Comparison of ENCODE assay signal across 23 cellular contexts in the genomic region with DNA sequence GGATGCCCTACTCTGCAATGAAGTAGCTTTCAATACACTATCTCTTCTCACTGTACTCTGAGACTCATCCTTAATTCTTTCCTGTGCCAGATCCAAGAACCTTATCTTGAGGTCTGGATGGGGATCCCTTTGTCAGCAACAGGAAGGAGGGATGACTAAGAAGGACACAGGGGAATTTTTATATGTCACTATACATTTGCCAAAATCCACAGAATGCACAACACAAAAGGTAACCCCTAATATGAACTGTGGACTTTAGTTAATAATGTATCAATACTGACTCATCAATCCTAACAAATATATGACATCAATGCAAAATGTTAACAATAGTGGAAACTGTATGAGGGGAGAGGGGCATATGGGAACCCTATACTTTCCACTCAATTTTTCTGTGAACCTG. TPM values are rescaled to one million over a fixed set of nuclear protein-coding genes. Genes with fewer than 3 reads are reported as not detected.
DNase-seq lines count a peak whose midpoint lies in the region; ATAC-seq, FAIRE-seq and TF ChIP-seq lines count a peak whose summit lies in the region.
"Had no signal": no experiment of that assay in that cellular context is flagged by ENCODE, and none has a peak within 500 bp of the region (broad histone marks: within the 10 kb centered on the region; RNA-seq: fewer than 3 reads in every experiment).

No MANE protein-coding gene starts in this region.

- H3K27ac ChIP-seq in astrocyte (ENCODE audit: low read depth, low read length): no peak overlapping the region
- H3K27ac ChIP-seq in gastroesophageal sphincter: no peak overlapping the region
- no peak overlapping the region for H3K27ac ChIP-seq in Karpas-422 (ENCODE audit: low read length)
- H3K27ac ChIP-seq: SJCRH30 had no signal

- no peaks in the 10 kb centered on the region for H3K4me1 Mint-ChIP-seq in astrocyte (ENCODE audit: low read depth, unreplicated experiment)

- H3K9me3 Mint-ChIP-seq in astrocyte (ENCODE audit: unreplicated experiment): no peaks in the 10 kb centered on the region
- H3K9me3 Mint-ChIP-seq: IgD-negative memory B cell had no signal

- peaks cover 9% of the 10 kb centered on the region for H3K4me1 ChIP-seq in astrocyte (ENCODE audit: insufficient read depth, low read length)
- peaks cover 0 to 8% (median 0%) of the 10 kb centered on the region in 3 donors for H3K4me1 ChIP-seq in gastroesophageal sphincter
- peaks cover 6% of the 10 kb centered on the region for H3K4me1 ChIP-seq in Karpas-422 (ENCODE audit: low read length)
- H3K4me1 ChIP-seq: SJCRH30 had no signal

- H3K4me3 Mint-ChIP-seq in astrocyte (ENCODE audit: unreplicated experiment): no peak overlapping the region
- H3K4me3 Mint-ChIP-seq: T-helper 17 cell had no signal

- TF ChIP-seq POLR2A in gastroesophageal sphincter (IDR thresholded peaks at IDR 0.05): no peak

- H3K27ac Mint-ChIP-seq in astrocyte (ENCODE audit: unreplicated experiment): no peak overlapping the region
- H3K27ac Mint-ChIP-seq: IgD-negative memory B cell, T-helper 17 cell had no signal

- TF ChIP-seq CTCF in astrocyte (IDR thresholded peaks at IDR 0.05; ENCODE audit: insufficient read depth, low read depth, low read length) (no peak), gastroesophageal sphincter (IDR thresholded peaks at IDR 0.05) (no peak)

- H2AFZ ChIP-seq in astrocyte (ENCODE audit: low read depth, low read length) (no peak overlapping the region), Karpas-422 (ENCODE audit: low read length) (no peak overlapping the region)

- no peaks in the 10 kb centered on the region for H3K27me3 ChIP-seq in astrocyte (ENCODE audit: insufficient read depth, low read length)
- H3K27me3 ChIP-seq in gastroesophageal sphincter: no peaks in the 10 kb centered on the region
- no peaks in the 10 kb centered on the region for H3K27me3 ChIP-seq in Karpas-422 (ENCODE audit: low read length)
- H3K27me3 ChIP-seq: SJCRH30 had no signal

- H3K4me3 ChIP-seq in astrocyte (ENCODE audit: insufficient read depth, low read depth, low read length) (no peak overlapping the region), gastroesophageal sphincter (no peak overlapping the region), Karpas-422 (ENCODE audit: low read length) (no peak overlapping the region)
- H3K4me3 ChIP-seq: SJCRH30 had no signal

- no peaks in the 10 kb centered on the region for H4K20me1 ChIP-seq in astrocyte (ENCODE audit: insufficient read depth, low read length)
- H4K20me1 ChIP-seq in Karpas-422 (ENCODE audit: insufficient read depth, low read depth, low read length): no peaks in the 10 kb centered on the region

- no peaks in the 10 kb centered on the region for H3K9me2 ChIP-seq in Karpas-422 (replicated peaks; ENCODE audit: insufficient read depth, low read length)

- H3K9ac ChIP-seq in astrocyte (ENCODE audit: low read length) (no peak overlapping the region), Karpas-422 (ENCODE audit: low read length) (no peak overlapping the region)

- H3K36me3 ChIP-seq in astrocyte (ENCODE audit: insufficient read depth, low read length) (no peaks in the 10 kb centered on the region), gastroesophageal sphincter (no peaks in the 10 kb centered on the region), Karpas-422 (ENCODE audit: insufficient read depth, low read length) (no peaks in the 10 kb centered on the region)
- H3K36me3 ChIP-seq: SJCRH30 had no signal

- DNase-seq in A172 (ENCODE audit: low spot score) (peak; percentile 45), Daoy (ENCODE audit: low read depth) (peak; percentile 25), NCI-H226 (peak; percentile 33), astrocyte (ENCODE audit: low read depth) (peak; percentile 8), germinal center (ENCODE audit: low spot score) (no peak), D341Med (ENCODE audit: low spot score) (no peak), Karpas-422 (no peak)
- DNase-seq: ACHN, C1 segment of cervical spinal cord, DMS 273 treated with DMSO at 0.1 percent for 48 hours, EL, NCI-H1105, NCI-H2081 treated with DMSO at 0.1 percent for 48 hours, NCI-H510A, NCI-H774, OCI-M1, SJCRH30, T-helper 17 cell had no signal

- H3K36me3 Mint-ChIP-seq in astrocyte (ENCODE audit: low read depth, unreplicated experiment): no peaks in the 10 kb centered on the region
- H3K36me3 Mint-ChIP-seq: IgD-negative memory B cell had no signal

- H3K9me3 ChIP-seq in astrocyte (ENCODE audit: insufficient read depth, low read depth, low read length): no peaks in the 10 kb centered on the region
- no peaks in the 10 kb centered on the region for H3K9me3 ChIP-seq in gastroesophageal sphincter
- no peaks in the 10 kb centered on the region for H3K9me3 ChIP-seq in Karpas-422 (ENCODE audit: low read length)
- H3K9me3 ChIP-seq: SJCRH30 had no signal

- ATAC-seq in gastroesophageal sphincter: no peak
- ATAC-seq: T-helper 17 cell had no signal

- FAIRE-seq in astrocyte (lab: Jason Lieb, UNC): no peak
- FAIRE-seq: GM12891, GM18507, H54 had no signal

- no peak for TF ChIP-seq EP300 in gastroesophageal sphincter (IDR thresholded peaks at IDR 0.05)

- H3K79me2 ChIP-seq in astrocyte (ENCODE audit: insufficient read depth, low read length) (peaks cover 3% of the 10 kb centered on the region), Karpas-422 (ENCODE audit: low read length) (peaks cover 3% of the 10 kb centered on the region)

- H3K4me2 ChIP-seq in astrocyte (ENCODE audit: low read length): no peak overlapping the region
- H3K4me2 ChIP-seq in Karpas-422 (ENCODE audit: low read depth, low read length, poor library complexity, severe bottlenecking): no peak overlapping the region

- H3K27me3 Mint-ChIP-seq in astrocyte (ENCODE audit: low read depth, unreplicated experiment): no peaks in the 10 kb centered on the region
- H3K27me3 Mint-ChIP-seq: IgD-negative memory B cell had no signal

RNA-seq across cellular contexts. Expression of a gene that starts 4.7 kb away (rescaled TPM):
- total RNA-seq in A172 (2014; rRNA removed; shearing (Covaris generic)): 11.3 and 24.0 TPM in 2 replicates
- total RNA-seq in Daoy (2014; rRNA removed; shearing (Covaris generic)): 16.2 and 39.3 TPM in 2 replicates
- total RNA-seq in astrocyte (42.3 and 44.8 TPM in 2 replicates), gastroesophageal sphincter (100 to 1,000 TPM in 1 of 4 donors, 10 to 100 TPM in 3; 46.0 to 134 (median 66.1) TPM)
- 25.7 and 45.5 TPM in 2 replicates for total RNA-seq in Karpas-422 (2014; rRNA removed; shearing (Covaris generic); ENCODE audit: low replicate concordance)

Comparison
In these comparisons a context has a peak if more than half of its experiments do, and no peak if none do; other contexts are left out.
1. DNase-seq: peak in A172 (single experiment), Daoy (single experiment), NCI-H226 (single experiment) and astrocyte (single experiment); none in germinal center (single experiment), D341Med (single experiment) and Karpas-422 (single experiment).